In the genomic region with DNA sequence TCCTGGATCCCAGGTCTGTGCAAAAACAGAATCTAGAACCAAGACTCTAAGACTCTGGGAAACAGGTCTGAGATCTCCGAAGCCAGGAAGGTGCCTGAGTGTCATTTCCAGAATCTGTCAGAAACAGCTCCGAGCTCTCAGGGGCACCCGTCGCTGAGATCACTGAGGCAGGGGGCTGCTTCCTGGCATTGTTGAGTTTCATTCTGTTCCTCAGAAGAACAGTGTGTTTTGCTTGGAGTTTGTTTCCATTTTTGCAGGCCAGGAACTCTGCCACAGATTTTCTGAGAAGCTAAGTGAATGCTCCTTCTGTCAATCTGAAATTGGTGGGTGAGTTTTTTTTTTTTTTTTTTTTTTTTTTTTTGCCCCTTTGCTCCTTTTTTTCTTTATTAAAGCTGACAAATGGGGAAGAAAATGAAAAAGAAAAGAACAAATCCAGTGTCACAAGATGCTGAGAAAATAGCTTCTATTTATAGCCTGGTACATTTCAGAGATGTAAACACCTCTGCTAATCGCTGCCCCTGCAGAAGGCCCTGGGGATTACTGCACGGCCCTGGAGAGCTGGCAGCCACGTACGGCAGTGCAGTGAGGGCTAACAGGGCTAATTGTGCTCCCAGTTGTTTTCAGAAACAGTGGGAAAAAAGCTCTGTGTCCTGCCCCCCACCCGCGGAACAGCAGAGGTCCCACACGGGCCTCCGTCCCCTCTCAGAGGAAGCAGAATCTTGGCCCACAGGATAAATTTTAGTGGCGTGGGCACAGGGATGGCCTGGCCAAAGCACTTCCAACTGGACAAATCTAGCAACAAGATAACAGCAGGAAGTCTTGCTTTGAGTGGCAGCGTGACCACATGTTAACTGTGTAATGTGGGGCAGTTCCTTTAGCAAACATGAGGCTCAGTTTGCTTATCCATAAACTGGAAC, we compare ENCODE assay signal across 11 cellular contexts.
DNase-seq lines count a peak whose midpoint lies in the region; ATAC-seq and TF ChIP-seq lines count a peak whose summit lies in the region.
"Had no signal": no experiment of that assay in that cellular context is flagged by ENCODE, and none has a peak within 500 bp of the region (broad histone marks: within the 10 kb centered on the region; RNA-seq: fewer than 3 reads in every experiment).

No MANE protein-coding gene starts in this region.

- peak overlapping the region; percentile 88 for H2AFZ ChIP-seq in IMR-90 (replicated peaks; ENCODE audit: low read length, poor library complexity)

- no peaks in the 10 kb centered on the region for H3K4me1 Mint-ChIP-seq in glutamatergic neuron (ENCODE audit: low read depth, unreplicated experiment)
- H3K4me1 Mint-ChIP-seq: activated CD4-positive, alpha-beta T cell treated with anti-CD3 and anti-CD28 coated beads, Interleukin-2, amount 10 ng/mL, durations not matched to agents 24 days and 14 days had no signal

- H4K91ac ChIP-seq in IMR-90 (ENCODE audit: insufficient read depth, low read depth, low read length) = peak overlapping the region; percentile 71

- peak overlapping the region; percentile 75 for H3K14ac ChIP-seq in IMR-90 (replicated peaks; ENCODE audit: low read depth, low read length)

- H2AK9ac ChIP-seq in IMR-90 (replicated peaks; ENCODE audit: low read depth, low read length, poor library complexity) = peak overlapping the region; percentile 70

- 27% methylated on average over 3 of the region's 14 CpGs; no CpG with 5 or more reads in 1 of the 2 experiments for WGBS in IMR-90 (ENCODE audit: extremely low coverage in 2 of 2, insufficient read length in 1 of 2), 2 experiments

- peak overlapping the region in 1 of 2 experiments; percentile 71; a peak in 1 of 4 replicates for H4K8ac ChIP-seq in IMR-90 (ENCODE audit: low read depth in 2 of 2, low read length in 2 of 2)

- no peak overlapping the region for H3K27ac Mint-ChIP-seq in glutamatergic neuron (ENCODE audit: unreplicated experiment)
- H3K27ac Mint-ChIP-seq: activated CD4-positive, alpha-beta T cell treated with anti-CD3 and anti-CD28 coated beads, Interleukin-2, amount 10 ng/mL, durations not matched to agents 24 days and 14 days; progenitor cell of endocrine pancreas had no signal

- no peaks in the 10 kb centered on the region for H3K27me3 ChIP-seq in IMR-90 (ENCODE audit: control insufficient read depth, insufficient read depth, low read length)

- ATAC-seq in IMR-90 (ENCODE audit: low read depth) (peak; percentile 93), GM19035 (IDR thresholded peaks at IDR 0.05; ENCODE audit: unreplicated experiment) (no peak)
- ATAC-seq: K562 had no signal

- H3K23ac ChIP-seq in IMR-90 (ENCODE audit: low read depth, low read length) = peak overlapping the region; percentile 55; the same call in 1 of the 2 replicates

- peak overlapping the region; percentile 71; the same call in 1 of the 3 replicates for H2BK15ac ChIP-seq in IMR-90 (ENCODE audit: low read depth, low read length)

- H2BK20ac ChIP-seq in IMR-90 (ENCODE audit: low read depth, low read length) = peak overlapping the region; percentile 92

- TF ChIP-seq RAD21 in IMR-90 (IDR thresholded peaks at IDR 0.05; ENCODE audit: low read length) = no peak

- BruUV-seq in IMR-90 (replicated peaks; lab: Mats Ljungman, UMichigan) = no TSS peak

- no peak overlapping the region for H3K4me3 Mint-ChIP-seq in glutamatergic neuron (ENCODE audit: unreplicated experiment)
- H3K4me3 Mint-ChIP-seq: activated CD4-positive, alpha-beta T cell treated with anti-CD3 and anti-CD28 coated beads, Interleukin-2, amount 10 ng/mL, durations not matched to agents 24 days and 14 days had no signal

- DNase-seq in IMR-90 (peak; percentile 68), SHP77 treated with DMSO at 0.1 percent for 48 hours (lab: John Stamatoyannopoulos, UW) (peak; percentile 15), glutamatergic neuron (peak; percentile 39), skeletal muscle cell (ENCODE audit: low read depth) (peak; percentile 64), NCI-H2196 (lab: John Stamatoyannopoulos, UW; ENCODE audit: unreplicated experiment) (no peak)
- DNase-seq in stimulated activated CD4-positive, alpha-beta T cell treated with anti-CD3 and anti-CD28 coated beads, Interleukin-4, amount 100 ng/mL, for 4 hours = no peak
- no peak for DNase-seq in stimulated activated CD8-positive, alpha-beta memory T cell treated with anti-CD3 and anti-CD28 coated beads, Interleukin-4, amount 100 ng/mL, for 48 hours
- DNase-seq: activated CD4-positive, alpha-beta T cell treated with anti-CD3 and anti-CD28 coated beads, Interleukin-2, amount 10 ng/mL, durations not matched to agents 24 days and 14 days had no signal

- H3K9ac ChIP-seq in IMR-90 (ENCODE audit: low read depth, low read length) = no peak overlapping the region

- peak overlapping the region; percentile 95 for H2BK120ac ChIP-seq in IMR-90 (ENCODE audit: low read depth, low read length)

- H2BK5ac ChIP-seq in IMR-90 (ENCODE audit: low read depth, low read length, poor library complexity, severe bottlenecking) = peak overlapping the region; percentile 41

- H4K20me1 ChIP-seq in IMR-90 (ENCODE audit: insufficient read depth, low read length) = no peaks in the 10 kb centered on the region

- H3K79me1 ChIP-seq in IMR-90 (ENCODE audit: low read depth in 1 of 2, low read length in 2 of 2) = no peaks in the 10 kb centered on the region

- in situ Hi-C loops in IMR-90 (cut with MboI; ENCODE audit: low sequenced_read_pairs) = no loop called here

- CTCF ChIA-PET in IMR-90 (lab: Yijun Ruan, JAX) = interaction anchor here (0.6 to 1.2 kb wide), 3 partner anchors 18 to 59 kb away, joined by 3 to 5 read pairs (median 3); no protein-coding TSS in a partner anchor

- peak overlapping the region; percentile 46; the same call in 1 of the 2 replicates for H4K5ac ChIP-seq in IMR-90 (ENCODE audit: low read depth, low read length)

- no peaks in the 10 kb centered on the region for H3K36me3 ChIP-seq in IMR-90 (ENCODE audit: control insufficient read depth, insufficient read depth, low read length)

- H3K4me1 ChIP-seq in IMR-90 (ENCODE audit: control insufficient read depth, insufficient read depth, low read length) = peaks cover 9% of the 10 kb centered on the region

- POLR2A ChIA-PET in IMR-90 (lab: Charles Lee; ENCODE audit: unreplicated experiment) = interaction anchor here (0.6 kb wide), 1 partner anchor 15 kb away, joined by 9 read pairs; no protein-coding TSS in a partner anchor

- no peaks in the 10 kb centered on the region for H3K9me3 Mint-ChIP-seq in glutamatergic neuron (ENCODE audit: unreplicated experiment)
- H3K9me3 Mint-ChIP-seq: activated CD4-positive, alpha-beta T cell treated with anti-CD3 and anti-CD28 coated beads, Interleukin-2, amount 10 ng/mL, durations not matched to agents 24 days and 14 days had no signal

- no peak overlapping the region for H3K4me2 ChIP-seq in IMR-90 (ENCODE audit: low read depth, low read length)

- peak overlapping the region; percentile 88 for H3K4ac ChIP-seq in IMR-90 (ENCODE audit: low read depth, low read length)

- peaks cover under 1% of the 10 kb centered on the region for H3K27me3 Mint-ChIP-seq in glutamatergic neuron (ENCODE audit: unreplicated experiment)
- H3K27me3 Mint-ChIP-seq: activated CD4-positive, alpha-beta T cell treated with anti-CD3 and anti-CD28 coated beads, Interleukin-2, amount 10 ng/mL, durations not matched to agents 24 days and 14 days had no signal

- H3K36me3 Mint-ChIP-seq in glutamatergic neuron (ENCODE audit: unreplicated experiment) = no peaks in the 10 kb centered on the region

- TF ChIP-seq CTCF in IMR-90 (conservative IDR thresholded peaks at IDR 0.05; ENCODE audit: low read depth, low read length) = 0 out of 2 replicates have a peak, but pooled peaks have one; percentile 4
- no peak for TF ChIP-seq CTCF in glutamatergic neuron (IDR thresholded peaks at IDR 0.05; ENCODE audit: partially characterized antibody, unreplicated experiment)

- H3K4me3 ChIP-seq in IMR-90 (ENCODE audit: insufficient read depth, low read depth, low read length) = no peak overlapping the region
- H3K4me3 ChIP-seq in skeletal muscle cell (ENCODE audit: low read depth, low read length) = no peak overlapping the region
- H3K4me3 ChIP-seq: K562 had no signal

- peak overlapping the region; percentile 90 for H3K18ac ChIP-seq in IMR-90 (ENCODE audit: low read depth, low read length)

- peaks cover 7% of the 10 kb centered on the region; the same call in 1 of the 2 replicates for H3K9me1 ChIP-seq in IMR-90 (ENCODE audit: insufficient read depth, low read length)

- no peak for TF ChIP-seq POLR2A in IMR-90 (IDR thresholded peaks at IDR 0.05; ENCODE audit: low read depth, low read length)

- H3K9me3 ChIP-seq in IMR-90 (ENCODE audit: control insufficient read depth, insufficient read depth, low read length) = no peaks in the 10 kb centered on the region

- intact Hi-C loops in IMR-90 (cut with micrococcal nuclease) = no loop called here

- H2AK5ac ChIP-seq in IMR-90 (ENCODE audit: low read depth, low read length) = peak overlapping the region; percentile 52; the same call in 1 of the 2 replicates

- dilution Hi-C loops in IMR-90 (cut with HindIII; ENCODE audit: low sequenced_read_pairs, unreplicated experiment) = no loop called here

- peak overlapping the region; percentile 27; the same call in 1 of the 2 replicates for H3K56ac ChIP-seq in IMR-90 (ENCODE audit: extremely low read depth, insufficient read depth, low read length)

- H3K27ac ChIP-seq in IMR-90 (ENCODE audit: insufficient read depth, low read length) = peak overlapping the region; percentile 5; the same call in 1 of the 2 replicates

TF ChIP-seq in IMR-90, 13 proteins besides CTCF, POLR2A, EP300 and RAD21:
- TF ChIP-seq CHD1 (IDR thresholded peaks at IDR 0.05; ENCODE audit: low read depth, low read length) = no peak
- TF ChIP-seq, protein P1, sequence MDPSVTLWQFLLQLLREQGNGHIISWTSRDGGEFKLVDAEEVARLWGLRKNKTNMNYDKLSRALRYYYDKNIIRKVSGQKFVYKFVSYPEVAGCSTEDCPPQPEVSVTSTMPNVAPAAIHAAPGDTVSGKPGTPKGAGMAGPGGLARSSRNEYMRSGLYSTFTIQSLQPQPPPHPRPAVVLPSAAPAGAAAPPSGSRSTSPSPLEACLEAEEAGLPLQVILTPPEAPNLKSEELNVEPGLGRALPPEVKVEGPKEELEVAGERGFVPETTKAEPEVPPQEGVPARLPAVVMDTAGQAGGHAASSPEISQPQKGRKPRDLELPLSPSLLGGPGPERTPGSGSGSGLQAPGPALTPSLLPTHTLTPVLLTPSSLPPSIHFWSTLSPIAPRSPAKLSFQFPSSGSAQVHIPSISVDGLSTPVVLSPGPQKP (IDR thresholded peaks at IDR 0.05; ENCODE audit: borderline replicate concordance, low read depth, low read length) = no peak

Comparison
In these comparisons a context has a peak if more than half of its experiments do, and no peak if none do; other contexts are left out.
1. DNase-seq: peak in IMR-90 (single experiment), SHP77 treated with DMSO at 0.1 percent for 48 hours (single experiment), glutamatergic neuron (single experiment) and skeletal muscle cell (single experiment); none in stimulated activated CD4-positive, alpha-beta T cell treated with anti-CD3 and anti-CD28 coated beads, Interleukin-4, amount 100 ng/mL, for 4 hours (0 of 2), NCI-H2196 (single experiment) and stimulated activated CD8-positive, alpha-beta memory T cell treated with anti-CD3 and anti-CD28 coated beads, Interleukin-4, amount 100 ng/mL, for 48 hours (single experiment).